ENCODE assay signal across 8 cellular contexts in genomic region chr15:52558196-52558595, GRCh38. TPM values are rescaled to one million over a fixed set of nuclear protein-coding genes. Genes with fewer than 3 reads are reported as not detected.
A peak's percentile ranks its signal among the peaks of the same experiment; 100 is the strongest.
DNase-seq lines count a peak whose midpoint lies in the region; ATAC-seq and TF ChIP-seq lines count a peak whose summit lies in the region.

No MANE protein-coding gene starts in this region.

- H3K4me1 Mint-ChIP-seq in GM23338: peaks cover 20% of the 10 kb centered on the region
- H3K4me1 Mint-ChIP-seq in nephron progenitor cell: peaks cover 32% of the 10 kb centered on the region

- no peak overlapping the region for H2AFZ ChIP-seq in GM23338

- peak; percentile 71 for DNase-seq in ELR (ENCODE audit: low read depth)
- no peak for DNase-seq in GM23338 (ENCODE audit: low spot score)
- peak; percentile 18 for DNase-seq in MG63
- peak; percentile 54 to 78 for DNase-seq in activated naive CD4-positive, alpha-beta T cell treated with anti-CD3 and anti-CD28 coated beads, Interleukin-2, amount 50 U/mL, for 72 hours (ENCODE audit: low spot score in 2 of 2)
- DNase-seq in nephron progenitor cell: no peak
- no peak for DNase-seq in NOMO-1 treated with DMSO at 0.1 percent for 48 hours (lab: John Stamatoyannopoulos, UW; ENCODE audit: unreplicated experiment)
- no peak for DNase-seq in cortex of kidney (lab: John Stamatoyannopoulos, UW)
- DNase-seq in NCI-H345 treated with DMSO at 0.1 percent for 48 hours (lab: John Stamatoyannopoulos, UW; ENCODE audit: unreplicated experiment): no peak

- H3F3A ChIP-seq in GM23338 (replicated peaks; ENCODE audit: low read depth): no peaks in the 10 kb centered on the region

- no peak overlapping the region for H3K4me3 ChIP-seq in GM23338
- no peak overlapping the region for H3K4me3 ChIP-seq in MG63

- H3K27me3 ChIP-seq in GM23338 (ENCODE audit: insufficient read depth) (no peaks in the 10 kb centered on the region), MG63 (no peaks in the 10 kb centered on the region)

- no peak for TF ChIP-seq CTCF in GM23338 (conservative IDR thresholded peaks at IDR 0.05; ENCODE audit: low read depth in 2 of 2)
- no peak for TF ChIP-seq CTCF in nephron progenitor cell (IDR thresholded peaks at IDR 0.05)

- H4K20me1 ChIP-seq in GM23338 (replicated peaks; ENCODE audit: insufficient read depth): peaks cover 54% of the 10 kb centered on the region

- H3K27me3 Mint-ChIP-seq in GM23338 (ENCODE audit: insufficient read depth, low read depth, poor library complexity) (peaks cover 3% of the 10 kb centered on the region), nephron progenitor cell (ENCODE audit: low read depth, poor library complexity) (no peaks in the 10 kb centered on the region)

- no peak overlapping the region for H3K27ac ChIP-seq in GM23338 (ENCODE audit: low read depth)

- H3K4me2 ChIP-seq in GM23338: no peak overlapping the region

- H3K4me1 ChIP-seq in GM23338 (ENCODE audit: insufficient read depth): 0 out of 2 replicates have a peak, but pooled peaks cover 5% of the 10 kb centered on the region

- no peak for ATAC-seq in GM23338
- peak; percentile 84 to 92 for ATAC-seq in activated naive CD4-positive, alpha-beta T cell treated with anti-CD3 and anti-CD28 coated beads, Interleukin-2, amount 50 U/mL, for 72 hours

- H3K4me3 Mint-ChIP-seq in GM23338 (no peak overlapping the region), nephron progenitor cell (no peak overlapping the region)

- H3K9me3 Mint-ChIP-seq in GM23338: no peaks in the 10 kb centered on the region
- H3K9me3 Mint-ChIP-seq in activated naive CD4-positive, alpha-beta T cell treated with anti-CD3 and anti-CD28 coated beads, Interleukin-2, amount 50 U/mL, for 72 hours: no peaks in the 10 kb centered on the region
- H3K9me3 Mint-ChIP-seq in nephron progenitor cell: no peaks in the 10 kb centered on the region

- no peaks in the 10 kb centered on the region for H3K9me3 ChIP-seq in MG63

- no peaks in the 10 kb centered on the region for H3K9me2 ChIP-seq in GM23338 (ENCODE audit: insufficient read depth)

- H3K36me3 ChIP-seq in GM23338 (ENCODE audit: insufficient read depth) (peaks cover 19% of the 10 kb centered on the region; the same call in 1 of the 2 replicates), MG63 (peaks cover 67% of the 10 kb centered on the region)

- peaks cover 100% of the 10 kb centered on the region for H3K79me2 ChIP-seq in GM23338 (replicated peaks; ENCODE audit: insufficient read depth)

- H3K27ac Mint-ChIP-seq in GM23338 (peak overlapping the region; percentile 86), nephron progenitor cell (peak overlapping the region; percentile 70)
- H3K27ac Mint-ChIP-seq in activated naive CD4-positive, alpha-beta T cell treated with anti-CD3 and anti-CD28 coated beads, Interleukin-2, amount 50 U/mL, for 72 hours: peak overlapping the region; percentile 39 to 99

- H3K36me3 Mint-ChIP-seq in GM23338 (ENCODE audit: low read depth) (peaks cover 25% of the 10 kb centered on the region; the same call in 2 of the 3 replicates), nephron progenitor cell (ENCODE audit: low read depth) (peaks cover 57% of the 10 kb centered on the region)
- peaks cover 8 to 9% of the 10 kb centered on the region in 2 donors for H3K36me3 Mint-ChIP-seq in activated naive CD4-positive, alpha-beta T cell treated with anti-CD3 and anti-CD28 coated beads, Interleukin-2, amount 50 U/mL, for 72 hours

TF ChIP-seq in GM23338, 12 proteins besides CTCF, POLR2A, EP300 and RAD21 (continues in another document):
- TF ChIP-seq ZNF114 (CRISPR knock-in tag; IDR thresholded peaks at IDR 0.05) (no peak), ZNF462 (CRISPR knock-in tag; IDR thresholded peaks at IDR 0.05) (no peak), POLR2AphosphoS5 (IDR thresholded peaks at IDR 0.05; ENCODE audit: low read depth) (no peak), ZNF331 (CRISPR knock-in tag; IDR thresholded peaks at IDR 0.05; ENCODE audit: low read depth) (no peak)

RNA-seq across cellular contexts. Expression of gene ARPP19, which starts 10.6 kb away (rescaled TPM):
- total RNA-seq in GM23338 (2014; rRNA removed; shearing (Covaris generic)): 192 and 193 TPM in 2 replicates
- 78.3 and 79.6 TPM in 2 replicates for polyA plus RNA-seq in GM23338 (2016; fragmentation: Nextera tagmentation; extraction: Ambion mirVana)
- 43.1 and 105 TPM in 2 replicates for total RNA-seq in MG63 (2014; rRNA removed; shearing (Covaris generic); ENCODE audit: low replicate concordance)
- total RNA-seq in activated naive CD4-positive, alpha-beta T cell treated with anti-CD3 and anti-CD28 coated beads, Interleukin-2, amount 50 U/mL, for 72 hours: 100 to 1,000 TPM; 103 to 118 TPM

RNA-seq across cellular contexts. Expression of gene MYO5A, which starts 29.5 kb away (rescaled TPM):
- 30.2 and 31.8 TPM in 2 replicates for total RNA-seq in GM23338 (2014; rRNA removed; shearing (Covaris generic))
- 5.6 and 5.7 TPM in 2 replicates for polyA plus RNA-seq in GM23338 (2016; fragmentation: Nextera tagmentation; extraction: Ambion mirVana)
- total RNA-seq in MG63 (2014; rRNA removed; shearing (Covaris generic); ENCODE audit: low replicate concordance): 8.4 and 14.5 TPM in 2 replicates
- 10 to 100 TPM; 14.0 to 19.5 TPM for total RNA-seq in activated naive CD4-positive, alpha-beta T cell treated with anti-CD3 and anti-CD28 coated beads, Interleukin-2, amount 50 U/mL, for 72 hours

Comparison
In these comparisons a context has a peak if more than half of its experiments do, and no peak if none do; other contexts are left out.
1. DNase-seq: peak in ELR (single experiment), MG63 (single experiment) and activated naive CD4-positive, alpha-beta T cell treated with anti-CD3 and anti-CD28 coated beads, Interleukin-2, amount 50 U/mL, for 72 hours (2 of 2); none in GM23338 (single experiment), nephron progenitor cell (single experiment), NOMO-1 treated with DMSO at 0.1 percent for 48 hours (single experiment), cortex of kidney (single experiment) and NCI-H345 treated with DMSO at 0.1 percent for 48 hours (single experiment).
2. Peak in every context shown above with its lines, with median percentiles within 50 percentile points of each other: H3K27ac Mint-ChIP-seq.